14 cellular contexts compared by ENCODE assay signal in genomic region chr15:50798684-50799083, GRCh38. TPM values are rescaled to one million over a fixed set of nuclear protein-coding genes. Genes with fewer than 3 reads are reported as not detected.
A peak's percentile ranks its signal among the peaks of the same experiment; 100 is the strongest.
DNase-seq lines count a peak whose midpoint lies in the region; ATAC-seq, FAIRE-seq and TF ChIP-seq lines count a peak whose summit lies in the region.
"Had no signal": no experiment of that assay in that cellular context is flagged by ENCODE, and none has a peak within 500 bp of the region (broad histone marks: within the 10 kb centered on the region; RNA-seq: fewer than 3 reads in every experiment).

No MANE protein-coding gene starts in this region.

- H3K27me3 ChIP-seq in PC-9 (ENCODE audit: insufficient read depth, low read depth) (no peaks in the 10 kb centered on the region), endothelial cell of umbilical vein (ENCODE audit: control insufficient read depth in 2 of 2, insufficient read depth in 2 of 2, low read length in 2 of 2) (peaks cover 0 to under 1% of the 10 kb centered on the region in 2 experiments)
- H3K27me3 ChIP-seq: ascending aorta had no signal

- no peak for ATAC-seq in activated CD4-positive, CD25-positive, alpha-beta regulatory T cell treated with anti-CD3 and anti-CD28 coated beads, Interleukin-2, amount 50 U/mL, for 24 hours

- dilution Hi-C loops in endothelial cell of umbilical vein (cut with MboI; ENCODE audit: extremely low pct_ligation_motif_present, low sequenced_read_pairs): no loop called here

- H2AFZ ChIP-seq in PC-9 (no peak overlapping the region), endothelial cell of umbilical vein (ENCODE audit: low read depth, low read length) (no peak overlapping the region)

- H3K4me3 ChIP-seq in PC-9 (no peak overlapping the region), endothelial cell of umbilical vein (replicated peaks in 1 of 3; ENCODE audit: insufficient read depth in 1 of 3, low read depth in 1 of 3, low read length in 3 of 3) (no peak overlapping the region), retinal pigment epithelial cell (ENCODE audit: low read length) (no peak overlapping the region)
- H3K4me3 ChIP-seq: ascending aorta had no signal

- no peak for TF ChIP-seq POLR2A in endothelial cell of umbilical vein (IDR thresholded peaks at IDR 0.05; ENCODE audit: low read depth, low read length)

- H3F3A ChIP-seq in PC-9 (ENCODE audit: insufficient read depth, low read depth): peaks cover 14% of the 10 kb centered on the region; the same call in 1 of the 2 replicates

- H3K4me2 ChIP-seq in PC-9: peak overlapping the region; percentile 44
- H3K4me2 ChIP-seq in endothelial cell of umbilical vein (ENCODE audit: insufficient read depth, low read length): no peak overlapping the region

- H3K9me2 ChIP-seq in PC-9 (ENCODE audit: insufficient read depth): no peaks in the 10 kb centered on the region

- CTCF ChIA-PET in PC-9 (lab: Charles Lee) (interaction anchor here (1.0 kb wide), 1 partner anchor 86 kb away, joined by 3 read pairs; no protein-coding TSS in a partner anchor), endothelial cell of umbilical vein (lab: Charles Lee) (no interaction called here)

- no peak overlapping the region for H3K9ac ChIP-seq in endothelial cell of umbilical vein (replicated peaks; ENCODE audit: extremely low read depth, insufficient read depth, low read length)

- TF ChIP-seq CTCF in PC-9 (conservative IDR thresholded peaks at IDR 0.05): no peak
- TF ChIP-seq CTCF in endothelial cell of umbilical vein (IDR thresholded peaks at IDR 0.05; ENCODE audit: extremely low read depth in 1 of 2, insufficient read depth in 1 of 2, low read depth in 1 of 2, low read length in 2 of 2): no peak
- TF ChIP-seq CTCF in retinal pigment epithelial cell (conservative IDR thresholded peaks at IDR 0.05; ENCODE audit: low read depth, low read length): no peak

- no TSS peak for BruUV-seq in PC-9 (replicated peaks; lab: Mats Ljungman, UMichigan)
- no TSS peak for BruUV-seq in endothelial cell of umbilical vein (replicated peaks; lab: Mats Ljungman, UMichigan)

- intact Hi-C loops in PC-9 (cut with micrococcal nuclease; ENCODE audit: unreplicated experiment) (loop anchor here (1.0 kb wide), 1 partner anchor 86 kb away; no protein-coding TSS in a partner anchor), endothelial cell of umbilical vein (cut with micrococcal nuclease) (no loop called here)

- DNase-seq in HCEC 1CT: peak; percentile 5
- DNase-seq in PC-9: peak; percentile 27 to 69
- peak; percentile 31 for DNase-seq in endothelial cell of umbilical vein (ENCODE audit: low read depth, low spot score)
- peak; percentile 25 for DNase-seq in retinal pigment epithelial cell (ENCODE audit: low read depth)
- no peak for DNase-seq in GF-D8 (lab: John Stamatoyannopoulos, UW)
- no peak for DNase-seq in C1 segment of cervical spinal cord (lab: John Stamatoyannopoulos, UW)
- no peak for DNase-seq in KG1 (lab: John Stamatoyannopoulos, UW)
- DNase-seq: COR-L47, endodermal cell, NCI-H345, Right ventricle myocardium superior, substantia nigra had no signal

- POLR2A ChIA-PET in PC-9 (lab: Charles Lee; ENCODE audit: unreplicated experiment): interaction anchor here (0.8 to 1.0 kb wide), 2 partner anchors 19 to 59 kb away, joined by 4 to 10 read pairs; no protein-coding TSS in a partner anchor
- POLR2A ChIA-PET in endothelial cell of umbilical vein (lab: Charles Lee): no interaction called here

- H3K4me1 ChIP-seq in PC-9 (replicated peaks; ENCODE audit: insufficient read depth) (peaks cover 22% of the 10 kb centered on the region), endothelial cell of umbilical vein (ENCODE audit: control insufficient read depth, extremely low read depth, insufficient read depth, low read length) (no peaks in the 10 kb centered on the region)
- H3K4me1 ChIP-seq: ascending aorta had no signal

- peak; percentile 40 for FAIRE-seq in endothelial cell of umbilical vein (lab: Jason Lieb, UNC)

- no peak overlapping the region for H3K27ac ChIP-seq in PC-9
- H3K27ac ChIP-seq in endothelial cell of umbilical vein (ENCODE audit: insufficient read depth, low read depth, low read length): no peak overlapping the region
- H3K27ac ChIP-seq: ascending aorta had no signal

- no peaks in the 10 kb centered on the region for H3K9me3 ChIP-seq in PC-9 (ENCODE audit: insufficient read depth, low read depth)
- no peaks in the 10 kb centered on the region for H3K9me3 ChIP-seq in endothelial cell of umbilical vein (replicated peaks; ENCODE audit: control insufficient read depth, insufficient read depth, low read length)
- H3K9me3 ChIP-seq: ascending aorta had no signal

- no peaks in the 10 kb centered on the region for H3K79me2 ChIP-seq in PC-9 (ENCODE audit: low read depth)
- no peaks in the 10 kb centered on the region for H3K79me2 ChIP-seq in endothelial cell of umbilical vein (ENCODE audit: control insufficient read depth, insufficient read depth, low read length)

- no peaks in the 10 kb centered on the region for H4K20me1 ChIP-seq in PC-9 (ENCODE audit: insufficient read depth)
- H4K20me1 ChIP-seq in endothelial cell of umbilical vein (replicated peaks; ENCODE audit: control insufficient read depth, extremely low read depth, insufficient read depth, low read length): no peaks in the 10 kb centered on the region

- no peaks in the 10 kb centered on the region for H3K36me3 ChIP-seq in PC-9 (ENCODE audit: low read depth)
- no peaks in the 10 kb centered on the region for H3K36me3 ChIP-seq in endothelial cell of umbilical vein (ENCODE audit: control insufficient read depth in 2 of 2, extremely low read depth in 1 of 2, insufficient read depth in 2 of 2, low read length in 2 of 2)
- H3K36me3 ChIP-seq: ascending aorta had no signal

- no peaks in the 10 kb centered on the region for H3K9me1 ChIP-seq in endothelial cell of umbilical vein (replicated peaks; ENCODE audit: control insufficient read depth, extremely low read depth, insufficient read depth, low read length)

TF ChIP-seq in endothelial cell of umbilical vein, 7 proteins besides CTCF, POLR2A, EP300 and RAD21:
- TF ChIP-seq JUN (IDR thresholded peaks at IDR 0.05; ENCODE audit: borderline replicate concordance, insufficient read depth, insufficient read length, low read depth): peak; percentile 16
- peak; percentile 58 for TF ChIP-seq FOS (IDR thresholded peaks at IDR 0.05; ENCODE audit: borderline replicate concordance, insufficient read depth, low read length)
- TF ChIP-seq MAX (IDR thresholded peaks at IDR 0.05; ENCODE audit: insufficient read depth, insufficient read length): no peak

RNA-seq across cellular contexts. Expression of gene SPPL2A, which starts 33.2 kb away (rescaled TPM):
- total RNA-seq in PC-9 (2021) (70.6 and 75.4 TPM in 2 replicates), endothelial cell of umbilical vein (80.1 and 88.7 TPM in 2 replicates)
- 38.8 and 38.9 TPM in 2 replicates for polyA plus RNA-seq in endothelial cell of umbilical vein
- polyA plus RNA-seq in endothelial cell of umbilical vein (2011; cell fraction: cytosol; rRNA removed): 27.3 and 28.3 TPM in 2 replicates
- 77.1 and 77.3 TPM in 2 replicates for polyA plus RNA-seq in endothelial cell of umbilical vein (2011; cell fraction: nucleus; rRNA removed)
- polyA plus RNA-seq in endothelial cell of umbilical vein (2012): 35.6 and 51.9 TPM in 2 replicates
- 54.9 and 66.6 TPM in 2 replicates for polyA minus RNA-seq in endothelial cell of umbilical vein
- polyA minus RNA-seq in endothelial cell of umbilical vein (2011; cell fraction: cytosol; rRNA and poly(A)+ RNA removed): 22.5 TPM
- 32.2 and 55.0 TPM in 2 replicates for polyA minus RNA-seq in endothelial cell of umbilical vein (2011; cell fraction: nucleus; rRNA and poly(A)+ RNA removed)

Comparison
In these comparisons a context has a peak if more than half of its experiments do, and no peak if none do; other contexts are left out.
1. DNase-seq: peak in HCEC 1CT (single experiment), PC-9 (2 of 2), endothelial cell of umbilical vein (single experiment) and retinal pigment epithelial cell (single experiment); none in GF-D8 (single experiment), C1 segment of cervical spinal cord (0 of 14) and KG1 (single experiment).